19 cellular contexts compared by ENCODE assay signal in the genomic region with DNA sequence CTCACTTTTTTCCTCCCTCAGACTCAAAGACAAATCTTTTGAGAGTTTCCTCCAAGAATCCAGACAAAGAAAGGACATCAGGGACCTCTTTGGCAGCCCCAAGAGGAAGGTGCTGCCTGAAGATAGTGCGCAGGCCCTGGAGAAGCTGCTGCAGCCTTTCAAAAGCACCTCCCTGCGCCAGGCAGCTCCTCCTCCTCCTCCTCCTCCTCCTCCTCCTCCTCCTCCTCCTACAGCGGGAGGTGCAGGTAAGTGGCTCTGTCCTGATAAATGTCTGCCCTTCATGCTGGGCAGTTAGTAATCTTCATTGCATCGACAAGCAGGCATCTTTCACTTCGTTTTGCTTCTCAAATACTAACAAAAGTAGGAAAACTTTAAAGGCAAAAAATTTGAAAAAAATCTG.
"Had no signal": no experiment of that assay in that cellular context is flagged by ENCODE, and none has a peak within 500 bp of the region (broad histone marks: within the 10 kb centered on the region; RNA-seq: fewer than 3 reads in every experiment).

No MANE protein-coding gene starts in this region.

- FAIRE-seq: RCC 7860 had no signal

- H3K9ac ChIP-seq: SK-N-SH had no signal

- H3K4me2 ChIP-seq: SK-N-SH had no signal

- DNase-seq: Kasumi-1, KG1, MM.1S, NCI-H1092 treated with DMSO at 0.1 percent for 48 hours, NCI-H1436, NCI-H187, NCI-H2029, NCI-H2081 treated with DMSO at 0.1 percent for 48 hours, NCI-H2171, NCI-H226, NCI-H446, NCI-H510A, NCI-H524 treated with DMSO at 0.1 percent for 48 hours, NCI-H69, NCI-H774, RPMI8226, SHP77 had no signal
